In genomic region chr2:179927041-179927440, GRCh38 we compare ENCODE assay signal across 16 cellular contexts.
"Had no signal": no experiment of that assay in that cellular context is flagged by ENCODE, and none has a peak within 500 bp of the region (broad histone marks: within the 10 kb centered on the region; RNA-seq: fewer than 3 reads in every experiment).

No MANE protein-coding gene starts in this region.

- H3K27ac Mint-ChIP-seq: IgD-negative memory B cell had no signal

- DNase-seq: Kasumi-1, MM.1S, NCI-H1092 treated with DMSO at 0.1 percent for 48 hours, NCI-H1436 treated with DMSO at 0.1 percent for 48 hours, NCI-H1694, NCI-H187 treated with DMSO at 0.1 percent for 48 hours, NCI-H2029 treated with DMSO at 0.1 percent for 48 hours, NCI-H2171 treated with DMSO at 0.1 percent for 48 hours, NCI-H524, NCI-H69, NCI-H774, Right ventricle myocardium superior, RPMI8226, SIG-M5 had no signal

- ATAC-seq: K562 had no signal

- H3K27me3 Mint-ChIP-seq: IgD-negative memory B cell had no signal

- H3K4me1 Mint-ChIP-seq: IgD-negative memory B cell had no signal
